Comparison of ENCODE assay signal across 1 cellular context in genomic region chr1:11980676-11980972, GRCh38.
TF ChIP-seq lines count a peak whose summit lies in the region.

No MANE protein-coding gene starts in this region.

TF ChIP-seq in IMR-90, 13 proteins besides CTCF, POLR2A, EP300 and RAD21 (continued from another document):
- TF ChIP-seq USF2 (IDR thresholded peaks at IDR 0.05; ENCODE audit: low read depth, low read length), result no peak
- no peak for TF ChIP-seq MAFK (IDR thresholded peaks at IDR 0.05; ENCODE audit: low read depth, low read length)
- TF ChIP-seq CHD1 (IDR thresholded peaks at IDR 0.05; ENCODE audit: low read depth, low read length), result no peak
- no peak for TF ChIP-seq RFX5 (IDR thresholded peaks at IDR 0.05; ENCODE audit: low read depth, low read length)
